ENCODE assay signal across 14 cellular contexts in the genomic region with DNA sequence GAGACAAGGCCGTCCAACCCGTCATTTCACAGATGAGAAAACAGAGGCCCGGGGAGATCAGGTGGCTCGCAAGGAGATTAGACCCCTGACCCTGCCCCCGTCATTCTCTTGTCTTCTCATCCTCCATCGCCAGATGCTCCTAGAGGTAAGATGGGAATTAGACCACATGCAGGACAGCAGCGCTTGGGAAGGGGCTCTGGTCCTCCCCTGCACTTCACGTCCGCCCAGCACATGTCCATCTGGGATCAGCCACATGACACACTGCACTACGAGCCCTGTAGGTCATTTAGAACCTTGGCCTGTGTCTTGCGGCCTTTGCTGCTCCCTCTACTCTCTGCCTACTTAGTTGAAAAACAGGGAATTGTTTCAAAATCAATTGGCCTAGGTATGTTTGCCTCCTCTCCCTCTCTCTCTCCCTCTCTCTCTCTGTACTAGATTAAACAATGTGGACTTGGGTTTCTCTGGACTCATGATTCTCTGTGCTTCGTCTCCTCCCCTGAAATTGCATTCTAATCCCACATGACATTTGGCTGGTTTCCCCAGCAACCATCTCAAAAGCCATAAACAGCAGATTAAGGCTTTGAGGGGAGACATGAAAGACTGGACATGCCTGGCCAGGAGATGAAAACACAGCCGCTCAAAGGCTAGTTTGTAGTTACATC. TPM values are rescaled to one million over a fixed set of nuclear protein-coding genes. Genes with fewer than 3 reads are reported as not detected.
A peak's percentile ranks its signal among the peaks of the same experiment; 100 is the strongest.
DNase-seq lines count a peak whose midpoint lies in the region; ATAC-seq, FAIRE-seq and TF ChIP-seq lines count a peak whose summit lies in the region.
"Had no signal": no experiment of that assay in that cellular context is flagged by ENCODE, and none has a peak within 500 bp of the region (broad histone marks: within the 10 kb centered on the region; RNA-seq: fewer than 3 reads in every experiment).

No MANE protein-coding gene starts in this region.

- no peak overlapping the region for H3K4me3 ChIP-seq in breast epithelium
- H3K4me3 ChIP-seq in HepG2 (replicated peaks in 1 of 3; ENCODE audit: insufficient read depth in 1 of 3, low read depth in 2 of 3, low read length in 3 of 3), result peak overlapping the region in 1 of 3 experiments; percentile 40; a peak in 2 of 6 replicates
- H3K4me3 ChIP-seq in PC-9, result no peak overlapping the region
- H3K4me3 ChIP-seq: SJSA1 had no signal

- H3K9me3 Mint-ChIP-seq in MCF 10A (ENCODE audit: unreplicated experiment) (no peaks in the 10 kb centered on the region), WTC11 (no peaks in the 10 kb centered on the region)
- H3K9me3 Mint-ChIP-seq: naive B cell had no signal

- CTCF ChIA-PET in MCF 10A (lab: Yijun Ruan, JAX) (no interaction called here), WTC11 (lab: Charles Lee) (interaction anchor here (1.1 to 1.8 kb wide), 2 partner anchors 35 to 137 kb away, joined by 3 to 4 read pairs; partner anchors contain the start of gene NIPAL3), HepG2 (lab: Yijun Ruan, JAX; ENCODE audit: low intra/inter-chr PET ratio, low total read pairs) (interaction anchor here (0.6 kb wide), 1 partner anchor 9 kb away, joined by 4 read pairs; no protein-coding TSS in a partner anchor), PC-9 (lab: Charles Lee) (interaction anchor here (0.6 kb wide), 1 partner anchor 34 kb away, joined by 4 read pairs; no protein-coding TSS in a partner anchor)

- no TSS peak for BruUV-seq in MCF 10A (replicated peaks; lab: Mats Ljungman, UMichigan)
- BruUV-seq in HepG2 (replicated peaks; lab: Mats Ljungman, UMichigan), result no TSS peak
- BruUV-seq in PC-9 (replicated peaks; lab: Mats Ljungman, UMichigan), result no TSS peak

- no peaks in the 10 kb centered on the region for H3F3A ChIP-seq in PC-9 (ENCODE audit: insufficient read depth, low read depth)

- H3K27ac ChIP-seq in breast epithelium (peak overlapping the region; percentile 30 to 46), HepG2 (ENCODE audit: extremely low read length, insufficient read depth, low read length) (peak overlapping the region; percentile 92), PC-9 (no peak overlapping the region)
- H3K27ac ChIP-seq: SJSA1 had no signal

- peak; percentile 82 for FAIRE-seq in HepG2 (lab: Jason Lieb, UNC)

- 24% methylated on average over 13 of the region's 13 CpGs for WGBS in HepG2 (ENCODE audit: low lambda C conversion rate)

- peak overlapping the region; percentile 65 for H3K4me2 ChIP-seq in HepG2 (ENCODE audit: low read depth, low read length)
- no peak overlapping the region for H3K4me2 ChIP-seq in PC-9

- H3K9me2 ChIP-seq in PC-9 (ENCODE audit: insufficient read depth), result no peaks in the 10 kb centered on the region

- no peaks in the 10 kb centered on the region for H4K20me1 ChIP-seq in HepG2 (ENCODE audit: insufficient read depth, low read length)
- H4K20me1 ChIP-seq in PC-9 (ENCODE audit: insufficient read depth), result no peaks in the 10 kb centered on the region

- H3K27me3 ChIP-seq in breast epithelium (no peaks in the 10 kb centered on the region), HepG2 (ENCODE audit: control insufficient read depth in 1 of 2, insufficient read depth in 2 of 2, low read length in 2 of 2) (no peaks in the 10 kb centered on the region), PC-9 (ENCODE audit: insufficient read depth, low read depth) (peaks cover 3% of the 10 kb centered on the region)

- H3K4me1 ChIP-seq in breast epithelium (no peaks in the 10 kb centered on the region), HepG2 (ENCODE audit: insufficient read depth, low read length) (peaks cover 94% of the 10 kb centered on the region), PC-9 (replicated peaks; ENCODE audit: insufficient read depth) (no peaks in the 10 kb centered on the region)
- H3K4me1 ChIP-seq: SJSA1 had no signal

- TF ChIP-seq EP300 in HepG2 (IDR thresholded peaks at IDR 0.05; ENCODE audit: low read depth in 2 of 2, low read length in 2 of 2) (peak; percentile 74 to 90), HepG2 (CRISPR knock-in tag; IDR thresholded peaks at IDR 0.05; ENCODE audit: borderline replicate concordance) (0 out of 2 replicates have a peak, but pooled peaks have one; percentile 17)

- ATAC-seq in WTC11 (peak; percentile 14; the same call in 1 of the 2 replicates), HepG2 (peak; percentile 78), omental fat pad (ENCODE audit: low FRiP score) (no peak), T-helper 17 cell (no peak), GM19324 (IDR thresholded peaks at IDR 0.05; ENCODE audit: low FRiP score, unreplicated experiment) (no peak)

- H3K79me2 ChIP-seq in HepG2 (ENCODE audit: insufficient read depth, low read length) (peaks cover 3% of the 10 kb centered on the region), PC-9 (ENCODE audit: low read depth) (no peaks in the 10 kb centered on the region)

- TF ChIP-seq CTCF in breast epithelium (IDR thresholded peaks at IDR 0.05) (no peak), MCF 10A (IDR thresholded peaks at IDR 0.05; ENCODE audit: unreplicated experiment) (no peak), WTC11 (IDR thresholded peaks at IDR 0.05) (no peak), HepG2 (CRISPR knock-in tag; IDR thresholded peaks at IDR 0.05) (0 out of 2 replicates have a peak, but pooled peaks have one; percentile 31), omental fat pad (IDR thresholded peaks at IDR 0.05) (no peak), PC-9 (conservative IDR thresholded peaks at IDR 0.05) (no peak)

- peaks cover 11% of the 10 kb centered on the region for H3K27me3 Mint-ChIP-seq in MCF 10A (ENCODE audit: insufficient read depth, unreplicated experiment)
- H3K27me3 Mint-ChIP-seq in WTC11 (ENCODE audit: low read depth), result peaks cover 30% of the 10 kb centered on the region
- peaks cover 10% of the 10 kb centered on the region for H3K27me3 Mint-ChIP-seq in T-helper 17 cell

- H3K4me1 Mint-ChIP-seq in MCF 10A (ENCODE audit: insufficient read depth, unreplicated experiment), result no peaks in the 10 kb centered on the region
- peaks cover 17% of the 10 kb centered on the region for H3K4me1 Mint-ChIP-seq in WTC11
- peaks cover 10% of the 10 kb centered on the region for H3K4me1 Mint-ChIP-seq in T-helper 17 cell

- H3K9me3 ChIP-seq in breast epithelium (no peaks in the 10 kb centered on the region), HepG2 (ENCODE audit: low read length) (no peaks in the 10 kb centered on the region), T-helper 17 cell (ENCODE audit: control insufficient read depth, low read length, poor library complexity, severe bottlenecking) (no peaks in the 10 kb centered on the region), PC-9 (ENCODE audit: insufficient read depth, low read depth) (no peaks in the 10 kb centered on the region)
- H3K9me3 ChIP-seq: SJSA1 had no signal

- no peak for TF ChIP-seq RAD21 in HepG2 (CRISPR knock-in tag; IDR thresholded peaks at IDR 0.05)

- H3K36me3 Mint-ChIP-seq in MCF 10A (ENCODE audit: insufficient read depth, unreplicated experiment), result no peaks in the 10 kb centered on the region
- no peaks in the 10 kb centered on the region for H3K36me3 Mint-ChIP-seq in WTC11
- H3K36me3 Mint-ChIP-seq in T-helper 17 cell (ENCODE audit: low read depth), result no peaks in the 10 kb centered on the region
- H3K36me3 Mint-ChIP-seq: naive B cell had no signal

- H3K36me3 ChIP-seq in breast epithelium (no peaks in the 10 kb centered on the region), HepG2 (replicated peaks in 1 of 2; ENCODE audit: control insufficient read depth in 1 of 2, insufficient read depth in 2 of 2, low read length in 2 of 2) (no peaks in the 10 kb centered on the region), PC-9 (ENCODE audit: low read depth) (no peaks in the 10 kb centered on the region)
- H3K36me3 ChIP-seq: SJSA1 had no signal

- DNase-seq in breast epithelium (ENCODE audit: low spot score in 2 of 2) (no peak), MCF 10A (ENCODE audit: unreplicated experiment) (no peak), WTC11 (ENCODE audit: low spot score) (no peak), HepG2 (ENCODE audit: low spot score) (peak; percentile 98), omental fat pad (ENCODE audit: low spot score) (no peak), T-helper 17 cell (no peak), PC-9 (no peak)
- DNase-seq: activated CD4-positive, CD25-positive, alpha-beta regulatory T cell; DND-41; Karpas-422; naive B cell; NCI-H345 had no signal

- TF ChIP-seq POLR2A in breast epithelium (IDR thresholded peaks at IDR 0.05) (no peak), HepG2 (IDR thresholded peaks at IDR 0.05; ENCODE audit: insufficient read depth in 1 of 2, low read depth in 2 of 2, low read length in 2 of 2) (peak in 1 of 2 experiments; percentile 55; a peak in 2 of 4 replicates)

- H2AFZ ChIP-seq in HepG2 (ENCODE audit: low read length) (no peak overlapping the region), PC-9 (no peak overlapping the region)

- H3K27ac Mint-ChIP-seq in MCF 10A (ENCODE audit: low read depth, unreplicated experiment) (no peak overlapping the region), WTC11 (no peak overlapping the region; the same call in 1 of the 2 replicates), T-helper 17 cell (no peak overlapping the region)

- intact Hi-C loops in breast epithelium (cut with DNase I; ENCODE audit: low total_unique reads) (no loop called here), MCF 10A (cut with micrococcal nuclease) (no loop called here), HepG2 (cut with micrococcal nuclease; ENCODE audit: unreplicated experiment) (no loop called here), PC-9 (cut with micrococcal nuclease; ENCODE audit: unreplicated experiment) (no loop called here)

- in situ Hi-C loops in HepG2 (cut with HindIII; ENCODE audit: extremely low pct_ligation_motif_present, low pct_unique_long_range_greater_than_20kb), result no loop called here

- H3K4me3 Mint-ChIP-seq in MCF 10A (ENCODE audit: unreplicated experiment) (no peak overlapping the region), WTC11 (no peak overlapping the region), T-helper 17 cell (no peak overlapping the region)

- peak overlapping the region; percentile 72 for H3K9ac ChIP-seq in HepG2 (ENCODE audit: insufficient read depth, low read depth, low read length)

- POLR2A ChIA-PET in MCF 10A (lab: Yijun Ruan, JAX) (no interaction called here), WTC11 (lab: Charles Lee) (no interaction called here), HepG2 (lab: Yijun Ruan, JAX) (no interaction called here), PC-9 (lab: Charles Lee; ENCODE audit: unreplicated experiment) (no interaction called here)

RNA-seq across cellular contexts. Expression of gene NCMAP, which starts 3.8 kb away (rescaled TPM):
- total RNA-seq in breast epithelium (1 to 10 TPM in 1 of 3 donors, under 1 TPM in 2; 0.16 to 8.2 (median 0.98) TPM), MCF 10A (2022) (not detected in 2 replicates), WTC11 (2021) (0.26 to 0.41 TPM (median 0.39 TPM) in 3 replicates), HepG2 (2016; rRNA removed; fragmentation: Illumina TruSeq; extraction: Trizol) (2.7 and 2.9 TPM in 2 replicates), omental fat pad (under 1 TPM in 1 of 4 donors, not detected in 3; 0.16 TPM), T-helper 17 cell (not detected), PC-9 (2021) (0.20 and 0.50 TPM in 2 replicates)
- total RNA-seq in HepG2 (2016; cell fraction: cytosol; rRNA removed; fragmentation: Illumina TruSeq; extraction: Trizol; ENCODE audit: low read depth), result 1.1 and 1.7 TPM in 2 replicates
- total RNA-seq in HepG2 (2016; cell fraction: insoluble cytoplasmic fraction; rRNA removed; fragmentation: Illumina TruSeq; extraction: Trizol), result 2.5 and 2.7 TPM in 2 replicates
- 3.6 and 4.1 TPM in 2 replicates for total RNA-seq in HepG2 (2016; cell fraction: membrane; rRNA removed; fragmentation: Illumina TruSeq; extraction: Trizol)
- 1.3 and 1.7 TPM in 2 replicates for total RNA-seq in HepG2 (2016; cell fraction: nucleus; rRNA removed; fragmentation: Illumina TruSeq; extraction: Trizol)
- polyA plus RNA-seq in HepG2 (2011; rRNA removed), result 20.0 and 22.0 TPM in 2 replicates
- 16.3 and 22.0 TPM in 2 replicates for polyA plus RNA-seq in HepG2 (2011; cell fraction: cytosol; rRNA removed)
- polyA plus RNA-seq in HepG2 (2011; cell fraction: nucleus; rRNA removed), result 6.2 and 8.2 TPM in 2 replicates
- polyA plus RNA-seq in HepG2 (2012), result 9.9 and 19.2 TPM in 2 replicates
- 1.1 and 1.6 TPM in 2 replicates for polyA plus RNA-seq in HepG2 (2016; cell fraction: cytosol; fragmentation: Illumina TruSeq; extraction: Trizol; ENCODE audit: low read depth)
- polyA plus RNA-seq in HepG2 (2016; cell fraction: insoluble cytoplasmic fraction; fragmentation: Illumina TruSeq; extraction: Trizol; ENCODE audit: low read depth), result 2.0 and 2.2 TPM in 2 replicates
- polyA plus RNA-seq in HepG2 (2016; cell fraction: membrane; fragmentation: Illumina TruSeq; extraction: Trizol; ENCODE audit: low read depth), result 2.3 and 3.2 TPM in 2 replicates
- 2.1 and 2.3 TPM in 2 replicates for polyA plus RNA-seq in HepG2 (2016; cell fraction: nucleus; fragmentation: Illumina TruSeq; extraction: Trizol; ENCODE audit: insufficient read depth, low read depth)
- polyA minus RNA-seq in HepG2 (2011; rRNA and poly(A)+ RNA removed; ENCODE audit: low replicate concordance), result 28.8 TPM in 1 of 2 replicates, not detected in the other
- 13.1 and 18.4 TPM in 2 replicates for polyA minus RNA-seq in HepG2 (2011; cell fraction: cytosol; rRNA and poly(A)+ RNA removed)
- polyA minus RNA-seq in HepG2 (2011; cell fraction: nucleus; rRNA and poly(A)+ RNA removed), result 6.2 and 9.0 TPM in 2 replicates

RNA-seq across cellular contexts. Expression of gene RCAN3, which starts 49.4 kb away (rescaled TPM):
- total RNA-seq in breast epithelium, result 10 to 100 TPM in 1 of 3 donors, 1 to 10 TPM in 2; 5.0 to 22.7 (median 8.8) TPM
- 6.1 and 7.1 TPM in 2 replicates for total RNA-seq in MCF 10A (2022)
- total RNA-seq in WTC11 (2021), result 16.9 to 23.3 TPM (median 16.9 TPM) in 3 replicates
- 13.3 and 13.6 TPM in 2 replicates for total RNA-seq in HepG2 (2016; rRNA removed; fragmentation: Illumina TruSeq; extraction: Trizol)
- 11.1 and 12.8 TPM in 2 replicates for total RNA-seq in HepG2 (2016; cell fraction: cytosol; rRNA removed; fragmentation: Illumina TruSeq; extraction: Trizol; ENCODE audit: low read depth)
- 12.7 and 13.1 TPM in 2 replicates for total RNA-seq in HepG2 (2016; cell fraction: insoluble cytoplasmic fraction; rRNA removed; fragmentation: Illumina TruSeq; extraction: Trizol)
- 11.4 and 12.2 TPM in 2 replicates for total RNA-seq in HepG2 (2016; cell fraction: membrane; rRNA removed; fragmentation: Illumina TruSeq; extraction: Trizol)
- total RNA-seq in HepG2 (2016; cell fraction: nucleus; rRNA removed; fragmentation: Illumina TruSeq; extraction: Trizol), result 6.8 and 7.8 TPM in 2 replicates
- 10.9 and 12.2 TPM in 2 replicates for polyA plus RNA-seq in HepG2 (2011; rRNA removed)
- 7.5 and 10.9 TPM in 2 replicates for polyA plus RNA-seq in HepG2 (2011; cell fraction: cytosol; rRNA removed)
- polyA plus RNA-seq in HepG2 (2011; cell fraction: nucleus; rRNA removed), result 5.9 and 6.3 TPM in 2 replicates
- 8.9 and 12.1 TPM in 2 replicates for polyA plus RNA-seq in HepG2 (2012)
- 5.1 and 5.8 TPM in 2 replicates for polyA plus RNA-seq in HepG2 (2016; cell fraction: cytosol; fragmentation: Illumina TruSeq; extraction: Trizol; ENCODE audit: low read depth)
- polyA plus RNA-seq in HepG2 (2016; cell fraction: insoluble cytoplasmic fraction; fragmentation: Illumina TruSeq; extraction: Trizol; ENCODE audit: low read depth), result 11.8 and 14.0 TPM in 2 replicates
- 9.8 and 11.1 TPM in 2 replicates for polyA plus RNA-seq in HepG2 (2016; cell fraction: membrane; fragmentation: Illumina TruSeq; extraction: Trizol; ENCODE audit: low read depth)
- polyA plus RNA-seq in HepG2 (2016; cell fraction: nucleus; fragmentation: Illumina TruSeq; extraction: Trizol; ENCODE audit: insufficient read depth, low read depth), result 11.0 and 12.1 TPM in 2 replicates
- polyA minus RNA-seq in HepG2 (2011; rRNA and poly(A)+ RNA removed; ENCODE audit: low replicate concordance), result 5.6 and 20.2 TPM in 2 replicates
- 12.3 and 12.5 TPM in 2 replicates for polyA minus RNA-seq in HepG2 (2011; cell fraction: cytosol; rRNA and poly(A)+ RNA removed)
- polyA minus RNA-seq in HepG2 (2011; cell fraction: nucleus; rRNA and poly(A)+ RNA removed), result 4.2 and 8.7 TPM in 2 replicates
- total RNA-seq in omental fat pad, result 10 to 100 TPM in 1 of 4 donors, 1 to 10 TPM in 3; 2.9 to 10.1 (median 4.1) TPM
- 100 to 1,000 TPM; 152 to 160 TPM for total RNA-seq in T-helper 17 cell
- 21.9 and 27.4 TPM in 2 replicates for total RNA-seq in PC-9 (2021)

Comparison
In these comparisons a context has a peak if more than half of its experiments do, and no peak if none do; other contexts are left out.
1. ATAC-seq: peak in WTC11 (single experiment) and HepG2 (single experiment); none in omental fat pad (single experiment), T-helper 17 cell (single experiment) and GM19324 (single experiment).